Comparison of ENCODE assay signal across 1 cellular context in the genomic region with DNA sequence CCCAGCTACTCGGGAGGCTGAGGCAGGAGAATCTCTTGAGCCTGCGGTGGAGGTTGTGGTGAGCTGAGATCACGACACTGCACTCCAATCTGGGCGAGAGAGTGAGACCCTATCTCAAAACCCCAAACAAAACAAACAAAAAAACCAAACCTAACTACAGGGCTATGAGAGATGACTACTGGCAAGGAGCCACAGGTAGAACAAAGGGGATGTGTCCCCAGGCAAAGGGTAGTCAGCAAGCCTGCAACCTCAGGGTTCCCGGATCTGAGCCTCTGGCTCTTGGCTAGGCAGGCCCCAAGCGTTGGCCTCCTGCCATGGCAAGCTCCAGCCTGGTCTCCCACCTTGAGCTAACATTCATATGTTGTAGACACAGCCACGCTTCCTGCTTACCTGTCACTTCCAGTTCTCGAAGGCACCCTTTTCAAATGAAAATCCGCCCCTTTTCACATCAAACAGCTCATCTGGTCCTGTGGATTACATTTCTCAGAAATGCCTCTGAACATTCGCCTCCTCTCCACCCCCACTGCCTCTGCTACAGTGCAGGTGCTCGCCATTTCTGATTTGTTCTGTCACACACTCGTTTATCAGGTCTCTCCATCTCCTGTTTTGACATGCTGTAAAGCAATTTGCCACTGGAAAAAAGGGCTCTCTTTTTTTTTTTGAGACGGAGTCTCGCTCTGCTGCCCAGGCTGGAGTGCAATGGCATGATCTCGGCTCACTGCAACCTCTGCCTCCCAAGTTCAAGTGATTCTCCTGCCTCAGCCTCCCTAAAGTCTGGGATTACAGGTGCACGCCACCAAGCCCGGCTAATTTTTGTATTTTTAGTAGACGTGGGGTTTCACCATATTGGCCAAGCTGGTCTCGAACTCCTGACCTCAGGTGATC.
TF ChIP-seq lines count a peak whose summit lies in the region.

No MANE protein-coding gene starts in this region.

TF ChIP-seq in HepG2, 621 proteins besides CTCF, POLR2A, EP300 and RAD21 (continued from another document and continues in another):
- TF ChIP-seq, protein P1, sequence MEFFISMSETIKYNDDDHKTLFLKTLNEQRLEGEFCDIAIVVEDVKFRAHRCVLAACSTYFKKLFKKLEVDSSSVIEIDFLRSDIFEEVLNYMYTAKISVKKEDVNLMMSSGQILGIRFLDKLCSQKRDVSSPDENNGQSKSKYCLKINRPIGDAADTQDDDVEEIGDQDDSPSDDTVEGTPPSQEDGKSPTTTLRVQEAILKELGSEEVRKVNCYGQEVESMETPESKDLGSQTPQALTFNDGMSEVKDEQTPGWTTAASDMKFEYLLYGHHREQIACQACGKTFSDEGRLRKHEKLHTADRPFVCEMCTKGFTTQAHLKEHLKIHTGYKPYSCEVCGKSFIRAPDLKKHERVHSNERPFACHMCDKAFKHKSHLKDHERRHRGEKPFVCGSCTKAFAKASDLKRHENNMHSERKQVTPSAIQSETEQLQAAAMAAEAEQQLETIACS (CRISPR knock-in tag; IDR thresholded peaks at IDR 0.05), result no peak
- 0 out of 2 replicates have a peak, but pooled peaks have one; percentile 58 for TF ChIP-seq IRF9 (CRISPR knock-in tag; IDR thresholded peaks at IDR 0.05; ENCODE audit: borderline replicate concordance)
- TF ChIP-seq SP2 (CRISPR knock-in tag; IDR thresholded peaks at IDR 0.05), result no peak
- TF ChIP-seq ZSCAN25 (CRISPR knock-in tag; IDR thresholded peaks at IDR 0.05), result no peak
- TF ChIP-seq RFX3 (CRISPR knock-in tag; IDR thresholded peaks at IDR 0.05), result no peak
- no peak for TF ChIP-seq CCAR2 (optimal IDR thresholded peaks at IDR 0.05; ENCODE audit: low read depth, low read length)
- peak; percentile 70; the same call in 1 of the 2 replicates for TF ChIP-seq MXD1 (CRISPR knock-in tag; IDR thresholded peaks at IDR 0.05)
- TF ChIP-seq, protein P2, sequence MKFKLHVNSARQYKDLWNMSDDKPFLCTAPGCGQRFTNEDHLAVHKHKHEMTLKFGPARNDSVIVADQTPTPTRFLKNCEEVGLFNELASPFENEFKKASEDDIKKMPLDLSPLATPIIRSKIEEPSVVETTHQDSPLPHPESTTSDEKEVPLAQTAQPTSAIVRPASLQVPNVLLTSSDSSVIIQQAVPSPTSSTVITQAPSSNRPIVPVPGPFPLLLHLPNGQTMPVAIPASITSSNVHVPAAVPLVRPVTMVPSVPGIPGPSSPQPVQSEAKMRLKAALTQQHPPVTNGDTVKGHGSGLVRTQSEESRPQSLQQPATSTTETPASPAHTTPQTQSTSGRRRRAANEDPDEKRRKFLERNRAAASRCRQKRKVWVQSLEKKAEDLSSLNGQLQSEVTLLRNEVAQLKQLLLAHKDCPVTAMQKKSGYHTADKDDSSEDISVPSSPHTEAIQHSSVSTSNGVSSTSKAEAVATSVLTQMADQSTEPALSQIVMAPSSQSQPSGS (CRISPR knock-in tag; IDR thresholded peaks at IDR 0.05), result peak; percentile 37; the same call in 1 of the 2 replicates
- TF ChIP-seq NFKB2 (CRISPR knock-in tag; IDR thresholded peaks at IDR 0.05; ENCODE audit: borderline replicate concordance), result peak; percentile 85; the same call in 1 of the 2 replicates
- no peak; the same call in 1 of the 2 replicates for TF ChIP-seq ZNF343 (CRISPR knock-in tag; IDR thresholded peaks at IDR 0.05)
- peak; percentile 12 for TF ChIP-seq MED8 (CRISPR knock-in tag; IDR thresholded peaks at IDR 0.05; ENCODE audit: insufficient replicate concordance)
- no peak for TF ChIP-seq EHMT2 (IDR thresholded peaks at IDR 0.05; ENCODE audit: borderline replicate concordance, low read depth, low read length)
- TF ChIP-seq, protein P3, sequence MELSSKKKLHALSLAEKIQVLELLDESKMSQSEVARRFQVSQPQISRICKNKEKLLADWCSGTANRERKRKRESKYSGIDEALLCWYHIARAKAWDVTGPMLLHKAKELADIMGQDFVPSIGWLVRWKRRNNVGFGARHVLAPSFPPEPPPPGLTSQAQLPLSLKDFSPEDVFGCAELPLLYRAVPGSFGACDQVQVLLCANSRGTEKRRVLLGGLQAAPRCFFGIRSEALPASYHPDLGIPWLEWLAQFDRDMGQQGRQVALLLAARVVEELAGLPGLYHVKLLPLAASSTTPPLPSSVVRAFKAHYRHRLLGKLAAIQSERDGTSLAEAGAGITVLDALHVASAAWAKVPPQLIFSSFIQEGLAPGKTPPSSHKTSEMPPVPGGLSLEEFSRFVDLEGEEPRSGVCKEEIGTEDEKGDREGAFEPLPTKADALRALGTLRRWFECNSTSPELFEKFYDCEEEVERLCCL (CRISPR knock-in tag; IDR thresholded peaks at IDR 0.05; ENCODE audit: borderline replicate concordance), result no peak
- TF ChIP-seq ZBTB38 (CRISPR knock-in tag; IDR thresholded peaks at IDR 0.05), result 0 out of 2 replicates have a peak, but pooled peaks have one; percentile 9
- no peak for TF ChIP-seq AGO1 (IDR thresholded peaks at IDR 0.05; ENCODE audit: low read depth, low read length, poor library complexity, severe bottlenecking)
- no peak for TF ChIP-seq TOPORS (CRISPR knock-in tag; IDR thresholded peaks at IDR 0.05)
- TF ChIP-seq SIX1 (CRISPR knock-in tag; IDR thresholded peaks at IDR 0.05; ENCODE audit: borderline replicate concordance), result peak; percentile 40; the same call in 1 of the 2 replicates
- TF ChIP-seq, protein P4, sequence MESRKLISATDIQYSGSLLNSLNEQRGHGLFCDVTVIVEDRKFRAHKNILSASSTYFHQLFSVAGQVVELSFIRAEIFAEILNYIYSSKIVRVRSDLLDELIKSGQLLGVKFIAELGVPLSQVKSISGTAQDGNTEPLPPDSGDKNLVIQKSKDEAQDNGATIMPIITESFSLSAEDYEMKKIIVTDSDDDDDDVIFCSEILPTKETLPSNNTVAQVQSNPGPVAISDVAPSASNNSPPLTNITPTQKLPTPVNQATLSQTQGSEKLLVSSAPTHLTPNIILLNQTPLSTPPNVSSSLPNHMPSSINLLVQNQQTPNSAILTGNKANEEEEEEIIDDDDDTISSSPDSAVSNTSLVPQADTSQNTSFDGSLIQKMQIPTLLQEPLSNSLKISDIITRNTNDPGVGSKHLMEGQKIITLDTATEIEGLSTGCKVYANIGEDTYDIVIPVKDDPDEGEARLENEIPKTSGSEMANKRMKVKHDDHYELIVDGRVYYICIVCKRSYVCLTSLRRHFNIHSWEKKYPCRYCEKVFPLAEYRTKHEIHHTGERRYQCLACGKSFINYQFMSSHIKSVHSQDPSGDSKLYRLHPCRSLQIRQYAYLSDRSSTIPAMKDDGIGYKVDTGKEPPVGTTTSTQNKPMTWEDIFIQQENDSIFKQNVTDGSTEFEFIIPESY (CRISPR knock-in tag; IDR thresholded peaks at IDR 0.05), result peak; percentile 19; the same call in 1 of the 2 replicates
- no peak for TF ChIP-seq HOXA9 (CRISPR knock-in tag; IDR thresholded peaks at IDR 0.05; ENCODE audit: borderline replicate concordance)
- TF ChIP-seq, protein P5, sequence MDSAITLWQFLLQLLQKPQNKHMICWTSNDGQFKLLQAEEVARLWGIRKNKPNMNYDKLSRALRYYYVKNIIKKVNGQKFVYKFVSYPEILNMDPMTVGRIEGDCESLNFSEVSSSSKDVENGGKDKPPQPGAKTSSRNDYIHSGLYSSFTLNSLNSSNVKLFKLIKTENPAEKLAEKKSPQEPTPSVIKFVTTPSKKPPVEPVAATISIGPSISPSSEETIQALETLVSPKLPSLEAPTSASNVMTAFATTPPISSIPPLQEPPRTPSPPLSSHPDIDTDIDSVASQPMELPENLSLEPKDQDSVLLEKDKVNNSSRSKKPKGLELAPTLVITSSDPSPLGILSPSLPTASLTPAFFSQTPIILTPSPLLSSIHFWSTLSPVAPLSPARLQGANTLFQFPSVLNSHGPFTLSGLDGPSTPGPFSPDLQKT (CRISPR knock-in tag; IDR thresholded peaks at IDR 0.05; ENCODE audit: borderline replicate concordance), result no peak
- TF ChIP-seq MAFK (conservative IDR thresholded peaks at IDR 0.05 in 1 of 2, IDR thresholded peaks at IDR 0.05 in 1 of 2; ENCODE audit: low read length in 2 of 2), result peak in 1 of 2 experiments; percentile 2; a peak in 1 of 4 replicates
- no peak for TF ChIP-seq ZNF580 (CRISPR knock-in tag; IDR thresholded peaks at IDR 0.05; ENCODE audit: borderline replicate concordance, low read depth)
- TF ChIP-seq SAFB2 (CRISPR knock-in tag; IDR thresholded peaks at IDR 0.05; ENCODE audit: borderline replicate concordance, low read depth), result no peak
- no peak for TF ChIP-seq ZNF441 (CRISPR knock-in tag; IDR thresholded peaks at IDR 0.05; ENCODE audit: borderline replicate concordance)
- peak; percentile 46; the same call in 1 of the 2 replicates for TF ChIP-seq RERE (CRISPR knock-in tag; IDR thresholded peaks at IDR 0.05; ENCODE audit: low read depth)
- TF ChIP-seq POLR2G (IDR thresholded peaks at IDR 0.05; ENCODE audit: low read depth, low read length), result peak; percentile 55; the same call in 1 of the 2 replicates
- no peak for TF ChIP-seq RFXANK (CRISPR knock-in tag; IDR thresholded peaks at IDR 0.05)
- TF ChIP-seq ZNF713 (CRISPR knock-in tag; IDR thresholded peaks at IDR 0.05), result no peak
- 0 out of 2 replicates have a peak, but pooled peaks have one; percentile 56 for TF ChIP-seq ZNF839 (CRISPR knock-in tag; IDR thresholded peaks at IDR 0.05; ENCODE audit: borderline replicate concordance)
- TF ChIP-seq SRSF9 (IDR thresholded peaks at IDR 0.05; ENCODE audit: borderline replicate concordance, insufficient read depth, low read depth, low read length, poor library complexity, severe bottlenecking), result no peak
- peak; percentile 47; the same call in 1 of the 2 replicates for TF ChIP-seq SPEN (CRISPR knock-in tag; IDR thresholded peaks at IDR 0.05; ENCODE audit: low read depth)
- 0 out of 2 replicates have a peak, but pooled peaks have one; percentile 60 for TF ChIP-seq ZMAT3 (CRISPR knock-in tag; conservative IDR thresholded peaks at IDR 0.05)
- no peak for TF ChIP-seq EZH2 (conservative IDR thresholded peaks at IDR 0.05; ENCODE audit: low read depth, low read length)
- no peak; the same call in 1 of the 2 replicates for TF ChIP-seq HIC2 (CRISPR knock-in tag; IDR thresholded peaks at IDR 0.05; ENCODE audit: low read depth)
